Comparison of ENCODE assay signal across 1 cellular context in genomic region chr13:112608212-112608611, GRCh38.
TF ChIP-seq lines count a peak whose summit lies in the region.

No MANE protein-coding gene starts in this region.

TF ChIP-seq in GM23338, 12 proteins besides CTCF, POLR2A, EP300 and RAD21 (continued from another document):
- no peak for TF ChIP-seq ZNF462 (CRISPR knock-in tag; IDR thresholded peaks at IDR 0.05)
- TF ChIP-seq NANOG (IDR thresholded peaks at IDR 0.05; ENCODE audit: borderline replicate concordance) = no peak
- no peak for TF ChIP-seq STAT1 (IDR thresholded peaks at IDR 0.05; ENCODE audit: unreplicated experiment)
- no peak for TF ChIP-seq JUNB (IDR thresholded peaks at IDR 0.05; ENCODE audit: unreplicated experiment)
